1 cellular context compared by ENCODE assay signal in genomic region chr17:15263680-15264079, GRCh38.
TF ChIP-seq lines count a peak whose summit lies in the region.

No MANE protein-coding gene starts in this region.

TF ChIP-seq in H1, 55 proteins besides CTCF, POLR2A, EP300 and RAD21:
- TF ChIP-seq SAP30 (IDR thresholded peaks at IDR 0.05; ENCODE audit: insufficient read depth, insufficient replicate concordance, low read length) = no peak
- no peak for TF ChIP-seq E2F6 (IDR thresholded peaks at IDR 0.05)
- no peak for TF ChIP-seq POLR2AphosphoS5 (IDR thresholded peaks at IDR 0.05; ENCODE audit: low read depth, low read length)
- no peak for TF ChIP-seq RNF2 (IDR thresholded peaks at IDR 0.05; ENCODE audit: borderline replicate concordance, low read depth, low read length, missing control alignments, poor library complexity, severe bottlenecking)
- TF ChIP-seq USF2 (IDR thresholded peaks at IDR 0.05; ENCODE audit: low read length) = no peak
- TF ChIP-seq NANOG (IDR thresholded peaks at IDR 0.05; ENCODE audit: insufficient read depth, low read depth, low read length, poor library complexity, severe bottlenecking) = no peak
- TF ChIP-seq HDAC2 (IDR thresholded peaks at IDR 0.05; ENCODE audit: borderline replicate concordance in 1 of 2, low read depth in 2 of 2, low read length in 2 of 2) = no peak
- no peak for TF ChIP-seq CBX8 (IDR thresholded peaks at IDR 0.05; ENCODE audit: borderline replicate concordance, low read depth, low read length)
- no peak for TF ChIP-seq BCL11A (IDR thresholded peaks at IDR 0.05; ENCODE audit: low read depth in 2 of 2, low read length in 2 of 2)
- no peak for TF ChIP-seq RBBP5 (IDR thresholded peaks at IDR 0.05; ENCODE audit: borderline replicate concordance, low read depth, low read length)
- no peak for TF ChIP-seq FOSL1 (IDR thresholded peaks at IDR 0.05; ENCODE audit: insufficient read depth, low read depth, low read length)
- no peak for TF ChIP-seq ASH2L (IDR thresholded peaks at IDR 0.05; ENCODE audit: low read length)
- TF ChIP-seq JUN (IDR thresholded peaks at IDR 0.05; ENCODE audit: low read depth, low read length) = no peak
- no peak for TF ChIP-seq KDM4A (IDR thresholded peaks at IDR 0.05; ENCODE audit: low read depth, low read length, severe bottlenecking)
- no peak for TF ChIP-seq CBX5 (IDR thresholded peaks at IDR 0.05; ENCODE audit: low read depth, low read length)
- TF ChIP-seq POU5F1 (IDR thresholded peaks at IDR 0.05; ENCODE audit: low read depth, low read length) = no peak
- no peak for TF ChIP-seq HDAC6 (IDR thresholded peaks at IDR 0.05; ENCODE audit: low read depth, low read length)
TF ChIP-seq in H1: peak in this region for 0.
